Comparison of ENCODE assay signal across 8 cellular contexts in the genomic region with DNA sequence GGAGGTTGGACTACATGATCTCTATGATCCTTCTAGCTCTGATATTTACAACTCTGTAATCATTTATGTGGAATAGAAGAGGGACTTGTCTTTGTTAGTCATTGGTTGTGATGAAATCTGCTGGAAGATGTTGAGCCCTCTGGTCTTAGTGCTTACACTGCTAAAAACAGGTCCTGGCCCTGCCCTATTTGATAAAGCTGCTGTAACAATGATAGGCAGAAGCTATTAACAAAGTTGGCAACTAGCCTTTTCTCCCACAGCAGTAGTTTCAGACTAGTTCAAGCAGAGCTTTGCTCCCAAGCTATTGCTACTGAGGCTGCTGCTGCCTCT.
DNase-seq lines count a peak whose midpoint lies in the region; FAIRE-seq and TF ChIP-seq lines count a peak whose summit lies in the region.

No MANE protein-coding gene starts in this region.

- H3K4me3 ChIP-seq in hepatocyte (no peak overlapping the region), smooth muscle cell (no peak overlapping the region)

- H3K9me3 ChIP-seq in hepatocyte (ENCODE audit: low read depth) (peaks cover 6% of the 10 kb centered on the region), smooth muscle cell (replicated peaks; ENCODE audit: low read depth) (no peaks in the 10 kb centered on the region)

- no peaks in the 10 kb centered on the region for H3K9me2 ChIP-seq in hepatocyte (replicated peaks; ENCODE audit: insufficient read depth)

- intact Hi-C loops in activated naive CD4-positive, alpha-beta T cell treated with anti-CD3 and anti-CD28 coated beads for 36 hours (cut with micrococcal nuclease) = loop anchor here (2.0 kb wide), 1 partner anchor 15 kb away; no protein-coding TSS in a partner anchor

- peaks cover 64% of the 10 kb centered on the region for H3K4me1 Mint-ChIP-seq in activated naive CD4-positive, alpha-beta T cell treated with anti-CD3 and anti-CD28 coated beads, Interleukin-2, amount 10 ng/mL, durations not matched to agents 7 days and 5 days
- H3K4me1 Mint-ChIP-seq in activated naive CD4-positive, alpha-beta T cell treated with anti-CD3 and anti-CD28 coated beads for 36 hours (ENCODE audit: low read depth) = peaks cover 60% of the 10 kb centered on the region
- peaks cover 62% of the 10 kb centered on the region for H3K4me1 Mint-ChIP-seq in activated naive CD8-positive, alpha-beta T cell treated with anti-CD3 and anti-CD28 coated beads for 36 hours

- H4K20me1 ChIP-seq in hepatocyte (ENCODE audit: insufficient read depth, poor library complexity, severe bottlenecking) (no peaks in the 10 kb centered on the region), smooth muscle cell (ENCODE audit: low read depth) (peaks cover 66% of the 10 kb centered on the region)

- H3K4me1 ChIP-seq in hepatocyte (ENCODE audit: insufficient read depth) (peaks cover 39% of the 10 kb centered on the region), smooth muscle cell (ENCODE audit: low read depth) (peaks cover 33% of the 10 kb centered on the region)

- H3K9me3 Mint-ChIP-seq in activated naive CD4-positive, alpha-beta T cell treated with anti-CD3 and anti-CD28 coated beads, Interleukin-2, amount 10 ng/mL, durations not matched to agents 7 days and 5 days = peaks cover 10% of the 10 kb centered on the region
- H3K9me3 Mint-ChIP-seq in activated naive CD4-positive, alpha-beta T cell treated with anti-CD3 and anti-CD28 coated beads for 36 hours = peaks cover 10% of the 10 kb centered on the region
- peaks cover 8% of the 10 kb centered on the region for H3K9me3 Mint-ChIP-seq in activated naive CD8-positive, alpha-beta T cell treated with anti-CD3 and anti-CD28 coated beads for 36 hours

- H3K9ac ChIP-seq in smooth muscle cell (ENCODE audit: low read depth) = peak overlapping the region; percentile 67

- no peak for DNase-seq in activated naive CD4-positive, alpha-beta T cell treated with anti-CD3 and anti-CD28 coated beads, Interleukin-2, amount 10 ng/mL, durations not matched to agents 7 days and 5 days
- DNase-seq in activated naive CD4-positive, alpha-beta T cell treated with anti-CD3 and anti-CD28 coated beads for 36 hours = no peak
- no peak for DNase-seq in activated naive CD8-positive, alpha-beta T cell treated with anti-CD3 and anti-CD28 coated beads for 36 hours
- DNase-seq in hepatocyte (ENCODE audit: low spot score) = peak; percentile 66
- no peak for DNase-seq in smooth muscle cell (lab: John Stamatoyannopoulos, UW; ENCODE audit: unreplicated experiment)
- DNase-seq in HuH-7.5 (ENCODE audit: low spot score) = no peak
- no peak for DNase-seq in NCI-H146 treated with DMSO at 0.1 percent for 48 hours (lab: John Stamatoyannopoulos, UW; ENCODE audit: unreplicated experiment)
- no peak for DNase-seq in GM12892 (ENCODE audit: insufficient read length)

- H3K36me3 ChIP-seq in hepatocyte (replicated peaks; ENCODE audit: insufficient read depth, low read depth) (no peaks in the 10 kb centered on the region), smooth muscle cell (ENCODE audit: low read depth) (peaks cover 3% of the 10 kb centered on the region)

- peaks cover 48% of the 10 kb centered on the region for H3K36me3 Mint-ChIP-seq in activated naive CD4-positive, alpha-beta T cell treated with anti-CD3 and anti-CD28 coated beads, Interleukin-2, amount 10 ng/mL, durations not matched to agents 7 days and 5 days
- H3K36me3 Mint-ChIP-seq in activated naive CD4-positive, alpha-beta T cell treated with anti-CD3 and anti-CD28 coated beads for 36 hours (ENCODE audit: low read depth) = peaks cover 12% of the 10 kb centered on the region
- H3K36me3 Mint-ChIP-seq in activated naive CD8-positive, alpha-beta T cell treated with anti-CD3 and anti-CD28 coated beads for 36 hours = peaks cover 46% of the 10 kb centered on the region

- H3K27ac ChIP-seq in hepatocyte (peak overlapping the region; percentile 85), smooth muscle cell (ENCODE audit: low read depth) (peak overlapping the region; percentile 93)

- H2AFZ ChIP-seq in hepatocyte (no peak overlapping the region), smooth muscle cell (ENCODE audit: low read depth) (no peak overlapping the region)

- CTCF ChIA-PET in activated naive CD4-positive, alpha-beta T cell treated with anti-CD3 and anti-CD28 coated beads, Interleukin-2, amount 10 ng/mL, durations not matched to agents 7 days and 5 days (lab: Charles Lee) = interaction anchor here (0.6 to 3.2 kb wide), 5 partner anchors 16 to 103 kb away, joined by 3 to 12 read pairs (median 4); no protein-coding TSS in a partner anchor
- CTCF ChIA-PET in activated naive CD4-positive, alpha-beta T cell treated with anti-CD3 and anti-CD28 coated beads for 36 hours (lab: Charles Lee) = interaction anchor here (0.6 to 2.3 kb wide), 5 partner anchors 9 to 79 kb away, joined by 3 to 6 read pairs (median 4); no protein-coding TSS in a partner anchor

- peak overlapping the region; percentile 5 for H3K27ac Mint-ChIP-seq in activated naive CD4-positive, alpha-beta T cell treated with anti-CD3 and anti-CD28 coated beads, Interleukin-2, amount 10 ng/mL, durations not matched to agents 7 days and 5 days
- no peak overlapping the region for H3K27ac Mint-ChIP-seq in activated naive CD4-positive, alpha-beta T cell treated with anti-CD3 and anti-CD28 coated beads for 36 hours
- peak overlapping the region; percentile 77 for H3K27ac Mint-ChIP-seq in activated naive CD8-positive, alpha-beta T cell treated with anti-CD3 and anti-CD28 coated beads for 36 hours

- H3K27me3 Mint-ChIP-seq in activated naive CD4-positive, alpha-beta T cell treated with anti-CD3 and anti-CD28 coated beads, Interleukin-2, amount 10 ng/mL, durations not matched to agents 7 days and 5 days = no peaks in the 10 kb centered on the region
- H3K27me3 Mint-ChIP-seq in activated naive CD4-positive, alpha-beta T cell treated with anti-CD3 and anti-CD28 coated beads for 36 hours (ENCODE audit: low read depth) = no peaks in the 10 kb centered on the region
- no peaks in the 10 kb centered on the region for H3K27me3 Mint-ChIP-seq in activated naive CD8-positive, alpha-beta T cell treated with anti-CD3 and anti-CD28 coated beads for 36 hours

- no peak overlapping the region for H3K4me3 Mint-ChIP-seq in activated naive CD4-positive, alpha-beta T cell treated with anti-CD3 and anti-CD28 coated beads, Interleukin-2, amount 10 ng/mL, durations not matched to agents 7 days and 5 days
- no peak overlapping the region for H3K4me3 Mint-ChIP-seq in activated naive CD4-positive, alpha-beta T cell treated with anti-CD3 and anti-CD28 coated beads for 36 hours
- H3K4me3 Mint-ChIP-seq in activated naive CD8-positive, alpha-beta T cell treated with anti-CD3 and anti-CD28 coated beads for 36 hours = no peak overlapping the region

- FAIRE-seq in GM12892 (lab: Jason Lieb, UNC) = no peak

- H3K4me2 ChIP-seq in hepatocyte = peak overlapping the region; percentile 68
- peak overlapping the region; percentile 51 for H3K4me2 ChIP-seq in smooth muscle cell

- TF ChIP-seq CTCF in hepatocyte (IDR thresholded peaks at IDR 0.05; ENCODE audit: poor library complexity) = no peak
- TF ChIP-seq CTCF in smooth muscle cell (IDR thresholded peaks at IDR 0.05; ENCODE audit: borderline replicate concordance, insufficient read depth, poor library complexity, severe bottlenecking) = no peak

- H3F3A ChIP-seq in smooth muscle cell (ENCODE audit: low read depth) = peaks cover 4% of the 10 kb centered on the region

- H3K79me2 ChIP-seq in hepatocyte (peaks cover 71% of the 10 kb centered on the region), smooth muscle cell (ENCODE audit: low read depth) (peaks cover 49% of the 10 kb centered on the region)

- H3K27me3 ChIP-seq in hepatocyte (no peaks in the 10 kb centered on the region), smooth muscle cell (ENCODE audit: low read depth) (no peaks in the 10 kb centered on the region)

- no peak for TF ChIP-seq POLR2A in GM12892 (IDR thresholded peaks at IDR 0.05; ENCODE audit: low read depth, low read length)
